Comparison of ENCODE assay signal across 14 cellular contexts in genomic region chr9:111271481-111272080, GRCh38. TPM values are rescaled to one million over a fixed set of nuclear protein-coding genes. Genes with fewer than 3 reads are reported as not detected.
DNase-seq lines count a peak whose midpoint lies in the region; ATAC-seq and TF ChIP-seq lines count a peak whose summit lies in the region.
"Had no signal": no experiment of that assay in that cellular context is flagged by ENCODE, and none has a peak within 500 bp of the region (broad histone marks: within the 10 kb centered on the region; RNA-seq: fewer than 3 reads in every experiment).

No MANE protein-coding gene starts in this region.

- DNase-seq in HS-5 (ENCODE audit: low read depth) (peak; percentile 35), chondrocyte (ENCODE audit: low spot score) (no peak), iris pigment epithelial cell (ENCODE audit: low read depth) (peak; percentile 45), occipital lobe (lab: John Stamatoyannopoulos, UW) (no peak), NCI-H510A (lab: John Stamatoyannopoulos, UW) (no peak)
- no peak for DNase-seq in central memory CD4-positive, alpha-beta T cell
- DNase-seq: C1 segment of cervical spinal cord, KBM-7, NCI-H1092 treated with DMSO at 0.1 percent for 48 hours, NCI-H187, NCI-H446 treated with DMSO at 0.1 percent for 48 hours, NCI-H82 had no signal

- H3K27ac Mint-ChIP-seq in chondrocyte (ENCODE audit: unreplicated experiment) = peak overlapping the region; percentile 63

- no peak for ATAC-seq in HG03354 (IDR thresholded peaks at IDR 0.05; ENCODE audit: poor library complexity, severe bottlenecking, unreplicated experiment)

- H3K27me3 Mint-ChIP-seq in chondrocyte (ENCODE audit: low read depth) = no peaks in the 10 kb centered on the region

- H3K4me1 Mint-ChIP-seq in chondrocyte (ENCODE audit: low read depth) = peaks cover 12% of the 10 kb centered on the region

- H3K4me3 Mint-ChIP-seq in chondrocyte (ENCODE audit: unreplicated experiment) = no peak overlapping the region

- TF ChIP-seq CTCF in chondrocyte (IDR thresholded peaks at IDR 0.05) = no peak

- H3K9me3 Mint-ChIP-seq in chondrocyte (ENCODE audit: low read depth) = peaks cover 2% of the 10 kb centered on the region

- no peaks in the 10 kb centered on the region for H3K36me3 Mint-ChIP-seq in chondrocyte (ENCODE audit: low read depth)

RNA-seq across cellular contexts. Expression of gene OR2K2, which starts 58.4 kb away (rescaled TPM):
- total RNA-seq in chondrocyte (not detected in 3 replicates), occipital lobe (not detected)
- total RNA-seq: MCF 10A had no signal

Comparison
In these comparisons a context has a peak if more than half of its experiments do, and no peak if none do; other contexts are left out.
1. DNase-seq: peak in HS-5 (single experiment) and iris pigment epithelial cell (single experiment); none in chondrocyte (single experiment), occipital lobe (single experiment), central memory CD4-positive, alpha-beta T cell (single experiment) and NCI-H510A (single experiment).